In genomic region chr2:27363933-27364332, GRCh38 we compare ENCODE assay signal across 11 cellular contexts.
"Had no signal": no experiment of that assay in that cellular context is flagged by ENCODE, and none has a peak within 500 bp of the region (broad histone marks: within the 10 kb centered on the region; RNA-seq: fewer than 3 reads in every experiment).

No MANE protein-coding gene starts in this region.

- H3K4me3 Mint-ChIP-seq: activated CD4-positive, alpha-beta T cell treated with anti-CD3 and anti-CD28 coated beads, Interleukin-2, amount 10 ng/mL, durations not matched to agents 7 days and 5 days; mesothelial cell of epicardium had no signal

- ATAC-seq: esophagus mucosa; stimulated activated naive CD8-positive, alpha-beta T cell treated with anti-CD3 and anti-CD28 coated beads, Interleukin-15, Interleukin-2, amounts not matched to agents 100 U/mL and 50 U/mL, for 24 hours had no signal

- H3K9me3 Mint-ChIP-seq: activated CD4-positive, alpha-beta T cell treated with anti-CD3 and anti-CD28 coated beads, Interleukin-2, amount 10 ng/mL, durations not matched to agents 7 days and 5 days; mesothelial cell of epicardium had no signal

- DNase-seq: activated CD4-positive, alpha-beta T cell treated with anti-CD3 and anti-CD28 coated beads, Interleukin-2, amount 10 ng/mL, durations not matched to agents 7 days and 5 days; activated T-cell treated with anti-CD3 and anti-CD28 coated beads, Interleukin-2, amount 50 U/mL, for 48 hours; adrenal gland; colonic mucosa; stimulated activated CD4-positive, alpha-beta T cell treated with anti-CD3 and anti-CD28 coated beads, Interleukin-4, amount 100 ng/mL, for 24 hours; stimulated activated naive CD8-positive, alpha-beta T cell treated with anti-CD3 and anti-CD28 coated beads, Interleukin-15, Interleukin-2, amounts not matched to agents 100 U/mL and 50 U/mL, for 24 hours; T-helper 2 cell; upper lobe of left lung had no signal

- H3K27me3 Mint-ChIP-seq: activated CD4-positive, alpha-beta T cell treated with anti-CD3 and anti-CD28 coated beads, Interleukin-2, amount 10 ng/mL, durations not matched to agents 7 days and 5 days; progenitor cell of endocrine pancreas had no signal

- H3K27ac Mint-ChIP-seq: mesothelial cell of epicardium had no signal
